In the genomic region with DNA sequence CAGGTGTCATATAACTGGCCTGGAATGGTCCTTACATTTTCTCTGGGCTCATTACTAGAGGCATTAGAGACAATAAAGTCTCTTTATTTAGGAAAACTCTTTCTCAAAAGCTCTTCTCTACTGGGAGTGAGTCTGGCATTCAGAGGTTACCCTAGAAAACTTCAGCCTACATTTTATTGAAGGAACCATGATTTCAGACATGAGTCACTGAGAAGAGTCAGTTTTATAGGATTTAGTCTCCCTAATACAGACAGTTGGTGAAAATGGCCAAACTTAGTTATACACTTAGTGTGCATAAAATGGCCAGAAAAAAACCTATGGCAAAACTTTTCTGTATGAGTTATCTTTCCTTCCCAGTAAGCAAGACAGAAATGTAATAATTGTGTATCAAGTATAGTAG, we compare ENCODE assay signal across 30 cellular contexts.
"Had no signal": no experiment of that assay in that cellular context is flagged by ENCODE, and none has a peak within 500 bp of the region (broad histone marks: within the 10 kb centered on the region; RNA-seq: fewer than 3 reads in every experiment).

No MANE protein-coding gene starts in this region.

- H3K27ac Mint-ChIP-seq: activated CD4-positive, alpha-beta T cell treated with anti-CD3 and anti-CD28 coated beads, Interleukin-2, amount 10 ng/mL, durations not matched to agents 24 days and 14 days; activated CD8-positive, alpha-beta T cell treated with anti-CD3 and anti-CD28 coated beads for 36 hours; activated naive CD8-positive, alpha-beta T cell treated with anti-CD3 and anti-CD28 coated beads for 36 hours; activated T-cell treated with anti-CD3 and anti-CD28 coated beads, Interleukin-2, amount 50 U/mL, for 72 hours; activated T-helper 17 cell treated with anti-CD3 and anti-CD28 coated beads, Interleukin-2, amount 50 U/mL, for 72 hours had no signal

- H3K9me3 Mint-ChIP-seq: activated CD4-positive, alpha-beta T cell treated with anti-CD3 and anti-CD28 coated beads, Interleukin-2, amount 10 ng/mL, durations not matched to agents 24 days and 14 days; activated CD8-positive, alpha-beta T cell treated with anti-CD3 and anti-CD28 coated beads for 36 hours; activated naive CD8-positive, alpha-beta T cell treated with anti-CD3 and anti-CD28 coated beads for 36 hours; activated T-cell treated with anti-CD3 and anti-CD28 coated beads, Interleukin-2, amount 50 U/mL, for 72 hours; activated T-helper 17 cell treated with anti-CD3 and anti-CD28 coated beads, Interleukin-2, amount 50 U/mL, for 72 hours had no signal

- H3K4me1 ChIP-seq: Peyer's patch had no signal

- H3K27me3 ChIP-seq: brain microvascular endothelial cell, Peyer's patch had no signal

- H3K9me3 ChIP-seq: Peyer's patch had no signal

- H3K36me3 ChIP-seq: brain microvascular endothelial cell, Peyer's patch had no signal

- H3K4me3 ChIP-seq: Peyer's patch had no signal

- DNase-seq: activated CD4-positive, alpha-beta T cell treated with anti-CD3 and anti-CD28 coated beads, Interleukin-2, amount 10 ng/mL, durations not matched to agents 24 days and 14 days; activated CD4-positive, alpha-beta T cell treated with anti-CD3 and anti-CD28 coated beads, Interleukin-2, amount 50 U/mL, for 4 hours; activated CD8-positive, alpha-beta T cell treated with anti-CD3 and anti-CD28 coated beads for 36 hours; activated effector memory CD4-positive, alpha-beta T cell treated with anti-CD3 and anti-CD28 coated beads, Interleukin-2, amount 50 U/mL, for 16 hours; activated naive CD4-positive, alpha-beta T cell; activated naive CD4-positive, alpha-beta T cell treated with anti-CD3 and anti-CD28 coated beads, Interleukin-2, amount 50 U/mL, for 16 hours; activated naive CD8-positive, alpha-beta T cell treated with anti-CD3 and anti-CD28 coated beads for 36 hours; activated T-cell treated with anti-CD3 and anti-CD28 coated beads, Interleukin-2, amount 50 U/mL, for 1 hour; activated T-cell treated with anti-CD3 and anti-CD28 coated beads, Interleukin-2, amount 50 U/mL, for 72 hours; amniotic stem cell; aorta; brain microvascular endothelial cell; central memory CD4-positive, alpha-beta T cell; Kasumi-1; KG1; MM.1S; MV-4-11; NCI-H1092; NCI-H1436 treated with DMSO at 0.1 percent for 48 hours; NCI-H1694 treated with DMSO at 0.1 percent for 48 hours; NCI-H2029; NCI-H345; Peyer's patch; RPMI8226; SHP77 treated with DMSO at 0.1 percent for 48 hours; T-helper 1 cell; T-helper 2 cell; T-helper 9 cell had no signal

- ATAC-seq: activated CD8-positive, alpha-beta T cell treated with anti-CD3 and anti-CD28 coated beads for 36 hours; activated T-cell treated with anti-CD3 and anti-CD28 coated beads, Interleukin-2, amount 50 U/mL, for 72 hours; activated T-helper 17 cell treated with anti-CD3 and anti-CD28 coated beads, Interleukin-2, amount 50 U/mL, for 72 hours; SK-N-SH treated with all-trans-retinoic acid at 6 μM for 48 hours had no signal

- H3K36me3 Mint-ChIP-seq: activated naive CD8-positive, alpha-beta T cell treated with anti-CD3 and anti-CD28 coated beads for 36 hours had no signal

- H3K4me1 Mint-ChIP-seq: activated CD4-positive, alpha-beta T cell treated with anti-CD3 and anti-CD28 coated beads, Interleukin-2, amount 10 ng/mL, durations not matched to agents 24 days and 14 days; activated naive CD8-positive, alpha-beta T cell treated with anti-CD3 and anti-CD28 coated beads for 36 hours; activated T-helper 17 cell treated with anti-CD3 and anti-CD28 coated beads, Interleukin-2, amount 50 U/mL, for 72 hours had no signal

- H3K27ac ChIP-seq: brain microvascular endothelial cell, Peyer's patch had no signal

- H3K27me3 Mint-ChIP-seq: activated CD8-positive, alpha-beta T cell treated with anti-CD3 and anti-CD28 coated beads for 36 hours had no signal

- H3K4me3 Mint-ChIP-seq: activated CD4-positive, alpha-beta T cell treated with anti-CD3 and anti-CD28 coated beads, Interleukin-2, amount 10 ng/mL, durations not matched to agents 24 days and 14 days; activated CD8-positive, alpha-beta T cell treated with anti-CD3 and anti-CD28 coated beads for 36 hours; activated naive CD8-positive, alpha-beta T cell treated with anti-CD3 and anti-CD28 coated beads for 36 hours; activated T-cell treated with anti-CD3 and anti-CD28 coated beads, Interleukin-2, amount 50 U/mL, for 72 hours; activated T-helper 17 cell treated with anti-CD3 and anti-CD28 coated beads, Interleukin-2, amount 50 U/mL, for 72 hours had no signal
